In the genomic region with DNA sequence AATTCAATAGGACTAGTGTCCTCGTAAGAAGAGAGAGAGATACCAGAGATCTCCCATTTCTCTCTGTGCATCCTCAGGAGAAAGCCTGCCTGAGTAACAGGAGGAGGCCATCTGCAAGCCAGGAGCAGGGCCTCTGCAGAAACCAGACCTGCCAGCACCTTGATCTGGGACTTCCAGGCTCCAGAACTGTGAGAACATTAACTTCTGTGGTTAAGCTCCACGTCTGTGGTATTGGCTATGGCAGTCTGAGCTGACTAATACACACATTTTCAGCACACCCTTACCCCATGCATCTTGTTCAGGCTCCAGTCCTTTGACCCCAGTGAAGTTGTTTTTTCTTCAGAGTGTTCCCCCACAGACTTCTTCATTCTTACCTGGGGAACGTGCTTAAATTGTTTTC, we compare ENCODE assay signal across 33 cellular contexts. TPM values are rescaled to one million over a fixed set of nuclear protein-coding genes. Genes with fewer than 3 reads are reported as not detected.
"Had no signal": no experiment of that assay in that cellular context is flagged by ENCODE, and none has a peak within 500 bp of the region (broad histone marks: within the 10 kb centered on the region; RNA-seq: fewer than 3 reads in every experiment).

No MANE protein-coding gene starts in this region.

- H3K36me3 ChIP-seq: adrenal gland had no signal

- H3K27ac ChIP-seq: adrenal gland, KMS-11, PC-9, VCaP had no signal

- H3K9me3 ChIP-seq: adrenal gland had no signal

- H3K4me3 ChIP-seq: adrenal gland, PC-9 had no signal

- FAIRE-seq: astrocyte had no signal

- DNase-seq: activated B cell treated with CpG ODN at 0.5 μM for 24 hours; activated CD4-positive, alpha-beta memory T cell treated with anti-CD3 and anti-CD28 coated beads for 36 hours; activated CD4-positive, alpha-beta T cell treated with anti-CD3 and anti-CD28 coated beads for 4 hours; activated CD4-positive, alpha-beta T cell treated with anti-CD3 and anti-CD28 coated beads, Interleukin-2, amount 50 U/mL, for 1 hour; activated CD4-positive, CD25-positive, alpha-beta regulatory T cell treated with anti-CD3 and anti-CD28 coated beads, Interleukin-2, amount 50 U/mL, for 72 hours; activated CD8-positive, alpha-beta memory T cell treated with anti-CD3 and anti-CD28 coated beads, Interleukin-2, amount 50 U/mL, for 4 hours; activated gamma-delta T cell treated with Interleukin-2 at 50 U/mL for 16 hours; activated naive CD4-positive, alpha-beta T cell treated with anti-CD3 and anti-CD28 coated beads for 36 hours; activated T-cell treated with anti-CD3 and anti-CD28 coated beads for 4 hours; activated T-cell treated with anti-CD3 and anti-CD28 coated beads, Interleukin-2, amount 50 U/mL, for 4 hours; adrenal gland; central memory CD4-positive, alpha-beta T cell; NCI-H1105 treated with DMSO at 0.1 percent for 48 hours; NCI-H1436; NCI-H1694; NCI-H1930; NCI-H345; NCI-H524 treated with DMSO at 0.1 percent for 48 hours; PC-9; Right ventricle myocardium superior; SW 1271; T-helper 1 cell; T-helper 2 cell; T-helper 9 cell had no signal

- ATAC-seq: activated naive CD4-positive, alpha-beta T cell treated with anti-CD3 and anti-CD28 coated beads, Interleukin-2, amount 50 U/mL, for 72 hours; activated T-cell treated with anti-CD3 and anti-CD28 coated beads, Interleukin-2, amount 50 U/mL, for 4 hours had no signal

RNA-seq across cellular contexts. Expression of a gene that starts 3.1 kb away (rescaled TPM):
- total RNA-seq: activated B cell treated with CpG ODN at 0.5 μM for 24 hours; activated CD4-positive, alpha-beta memory T cell treated with anti-CD3 and anti-CD28 coated beads for 36 hours; activated naive CD4-positive, alpha-beta T cell treated with anti-CD3 and anti-CD28 coated beads for 36 hours; activated naive CD4-positive, alpha-beta T cell treated with anti-CD3 and anti-CD28 coated beads, Interleukin-2, amount 50 U/mL, for 72 hours; activated T-cell treated with anti-CD3 and anti-CD28 coated beads, Interleukin-2, amount 50 U/mL, for 4 hours; activated T-helper 1 cell treated with anti-CD3 and anti-CD28 coated beads, Interleukin-12 subunit alpha, Interleukin-12 subunit beta, Interleukin-2, Interleukin-4 antibody, amounts not matched to agents 30 ng/mL and 10 ng/mL and 1 ng/mL, durations not matched to agents 14 hours and 24 hours and 36 hours; LHCN-M2; MCF 10A; NCI-H460; OCI-LY7; PC-9 had no signal
